ENCODE assay signal across 1 cellular context in genomic region chr14:94395306-94395899, GRCh38.
A peak's percentile ranks its signal among the peaks of the same experiment; 100 is the strongest.
TF ChIP-seq lines count a peak whose summit lies in the region.

No MANE protein-coding gene starts in this region.

TF ChIP-seq in HepG2, 621 proteins besides CTCF, POLR2A, EP300 and RAD21 (continued from another document):
- TF ChIP-seq, protein P1, sequence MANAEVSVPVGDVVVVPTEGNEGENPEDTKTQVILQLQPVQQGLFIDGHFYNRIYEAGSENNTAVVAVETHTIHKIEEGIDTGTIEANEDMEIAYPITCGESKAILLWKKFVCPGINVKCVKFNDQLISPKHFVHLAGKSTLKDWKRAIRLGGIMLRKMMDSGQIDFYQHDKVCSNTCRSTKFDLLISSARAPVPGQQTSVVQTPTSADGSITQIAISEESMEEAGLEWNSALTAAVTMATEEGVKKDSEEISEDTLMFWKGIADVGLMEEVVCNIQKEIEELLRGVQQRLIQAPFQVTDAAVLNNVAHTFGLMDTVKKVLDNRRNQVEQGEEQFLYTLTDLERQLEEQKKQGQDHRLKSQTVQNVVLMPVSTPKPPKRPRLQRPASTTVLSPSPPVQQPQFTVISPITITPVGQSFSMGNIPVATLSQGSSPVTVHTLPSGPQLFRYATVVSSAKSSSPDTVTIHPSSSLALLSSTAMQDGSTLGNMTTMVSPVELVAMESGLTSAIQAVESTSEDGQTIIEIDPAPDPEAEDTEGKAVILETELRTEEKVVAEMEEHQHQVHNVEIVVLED (CRISPR knock-in tag; IDR thresholded peaks at IDR 0.05; ENCODE audit: borderline replicate concordance) = 0 out of 2 replicates have a peak, but pooled peaks have one; percentile 2
- TF ChIP-seq, protein P2, sequence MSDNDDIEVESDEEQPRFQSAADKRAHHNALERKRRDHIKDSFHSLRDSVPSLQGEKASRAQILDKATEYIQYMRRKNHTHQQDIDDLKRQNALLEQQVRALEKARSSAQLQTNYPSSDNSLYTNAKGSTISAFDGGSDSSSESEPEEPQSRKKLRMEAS (IDR thresholded peaks at IDR 0.05) = no peak
- TF ChIP-seq KDM6A (CRISPR knock-in tag; IDR thresholded peaks at IDR 0.05; ENCODE audit: low read depth) (no peak), GABPA (IDR thresholded peaks at IDR 0.05; ENCODE audit: low read depth, low read length) (no peak), GABPA (CRISPR knock-in tag; IDR thresholded peaks at IDR 0.05; ENCODE audit: low read depth) (no peak), ZNF337 (CRISPR knock-in tag; IDR thresholded peaks at IDR 0.05; ENCODE audit: borderline replicate concordance, low read depth) (no peak), ZBTB8A (CRISPR knock-in tag; IDR thresholded peaks at IDR 0.05; ENCODE audit: borderline replicate concordance, low read depth) (no peak; the same call in 1 of the 2 replicates), SRY (CRISPR knock-in tag; IDR thresholded peaks at IDR 0.05) (no peak), MATR3 (CRISPR knock-in tag; IDR thresholded peaks at IDR 0.05) (no peak), ZNF160 (CRISPR knock-in tag; IDR thresholded peaks at IDR 0.05) (0 out of 2 replicates have a peak, but pooled peaks have one; percentile 6), NR2C2 (CRISPR knock-in tag; IDR thresholded peaks at IDR 0.05; ENCODE audit: borderline replicate concordance) (no peak), ZNF850 (CRISPR knock-in tag; conservative IDR thresholded peaks at IDR 0.05) (no peak), NKX3-1 (CRISPR knock-in tag; IDR thresholded peaks at IDR 0.05) (0 out of 2 replicates have a peak, but pooled peaks have one; percentile 55), RBM22 (optimal IDR thresholded peaks at IDR 0.05; ENCODE audit: low read length) (peak; percentile 39), ZNF652 (CRISPR knock-in tag; IDR thresholded peaks at IDR 0.05; ENCODE audit: borderline replicate concordance, low read depth) (peak; percentile 86; the same call in 1 of the 2 replicates), KDM5A (IDR thresholded peaks at IDR 0.05; ENCODE audit: borderline replicate concordance, low read length) (no peak; the same call in 1 of the 2 replicates), SMAD1 (CRISPR knock-in tag; IDR thresholded peaks at IDR 0.05; ENCODE audit: borderline replicate concordance, low read depth) (no peak), RARG (CRISPR knock-in tag; IDR thresholded peaks at IDR 0.05; ENCODE audit: low read depth) (no peak), TCF7 (IDR thresholded peaks at IDR 0.05; ENCODE audit: low read depth) (no peak), TOPORS (CRISPR knock-in tag; IDR thresholded peaks at IDR 0.05) (no peak), ZNF430 (CRISPR knock-in tag; IDR thresholded peaks at IDR 0.05) (no peak), SIX1 (CRISPR knock-in tag; IDR thresholded peaks at IDR 0.05; ENCODE audit: borderline replicate concordance) (no peak), RNF219 (CRISPR knock-in tag; IDR thresholded peaks at IDR 0.05) (no peak), SUZ12 (IDR thresholded peaks at IDR 0.05; ENCODE audit: low read depth, low read length) (no peak), ZNF749 (CRISPR knock-in tag; IDR thresholded peaks at IDR 0.05; ENCODE audit: borderline replicate concordance) (no peak), RXRB (CRISPR knock-in tag; IDR thresholded peaks at IDR 0.05; ENCODE audit: borderline replicate concordance) (no peak), HNF1B (CRISPR knock-in tag; IDR thresholded peaks at IDR 0.05) (no peak), ZNF616 (CRISPR knock-in tag; IDR thresholded peaks at IDR 0.05; ENCODE audit: low read depth) (no peak), ZSCAN21 (CRISPR knock-in tag; IDR thresholded peaks at IDR 0.05; ENCODE audit: borderline replicate concordance) (no peak), USF2 (IDR thresholded peaks at IDR 0.05; ENCODE audit: low read depth, low read length) (no peak), USF2 (CRISPR knock-in tag; IDR thresholded peaks at IDR 0.05; ENCODE audit: borderline replicate concordance) (no peak), HNRNPH1 (optimal IDR thresholded peaks at IDR 0.05; ENCODE audit: low read depth, low read length) (no peak), REXO4 (CRISPR knock-in tag; IDR thresholded peaks at IDR 0.05; ENCODE audit: borderline replicate concordance) (no peak), ZNF431 (CRISPR knock-in tag; IDR thresholded peaks at IDR 0.05; ENCODE audit: borderline replicate concordance, low read depth) (no peak), ZNF7 (CRISPR knock-in tag; IDR thresholded peaks at IDR 0.05) (no peak), RFXAP (CRISPR knock-in tag; IDR thresholded peaks at IDR 0.05; ENCODE audit: borderline replicate concordance) (no peak), IRF1 (CRISPR knock-in tag; IDR thresholded peaks at IDR 0.05; ENCODE audit: low read depth) (no peak), PRDM15 (CRISPR knock-in tag; IDR thresholded peaks at IDR 0.05) (no peak), PHB2 (IDR thresholded peaks at IDR 0.05; ENCODE audit: partially characterized antibody) (no peak), BHLHE40 (IDR thresholded peaks at IDR 0.05; ENCODE audit: low read length) (no peak), THYN1 (CRISPR knock-in tag; IDR thresholded peaks at IDR 0.05; ENCODE audit: borderline replicate concordance, low read depth) (no peak), BRD4 (CRISPR knock-in tag; IDR thresholded peaks at IDR 0.05) (no peak), MAF1 (CRISPR knock-in tag; IDR thresholded peaks at IDR 0.05; ENCODE audit: borderline replicate concordance) (no peak), AKAP8 (CRISPR knock-in tag; IDR thresholded peaks at IDR 0.05) (no peak), RORA (CRISPR knock-in tag; IDR thresholded peaks at IDR 0.05) (no peak), AHR (CRISPR knock-in tag; IDR thresholded peaks at IDR 0.05) (no peak), CHCHD3 (CRISPR knock-in tag; IDR thresholded peaks at IDR 0.05) (no peak), MIER3 (CRISPR knock-in tag; IDR thresholded peaks at IDR 0.05; ENCODE audit: borderline replicate concordance) (no peak), SP1 (IDR thresholded peaks at IDR 0.05) (no peak), SP1 (CRISPR knock-in tag; IDR thresholded peaks at IDR 0.05) (no peak)
- TF ChIP-seq, protein P3, sequence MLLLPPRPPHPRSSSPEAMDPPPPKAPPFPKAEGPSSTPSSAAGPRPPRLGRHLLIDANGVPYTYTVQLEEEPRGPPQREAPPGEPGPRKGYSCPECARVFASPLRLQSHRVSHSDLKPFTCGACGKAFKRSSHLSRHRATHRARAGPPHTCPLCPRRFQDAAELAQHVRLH (CRISPR knock-in tag; IDR thresholded peaks at IDR 0.05; ENCODE audit: borderline replicate concordance, low read depth) = no peak
- TF ChIP-seq, protein P4, sequence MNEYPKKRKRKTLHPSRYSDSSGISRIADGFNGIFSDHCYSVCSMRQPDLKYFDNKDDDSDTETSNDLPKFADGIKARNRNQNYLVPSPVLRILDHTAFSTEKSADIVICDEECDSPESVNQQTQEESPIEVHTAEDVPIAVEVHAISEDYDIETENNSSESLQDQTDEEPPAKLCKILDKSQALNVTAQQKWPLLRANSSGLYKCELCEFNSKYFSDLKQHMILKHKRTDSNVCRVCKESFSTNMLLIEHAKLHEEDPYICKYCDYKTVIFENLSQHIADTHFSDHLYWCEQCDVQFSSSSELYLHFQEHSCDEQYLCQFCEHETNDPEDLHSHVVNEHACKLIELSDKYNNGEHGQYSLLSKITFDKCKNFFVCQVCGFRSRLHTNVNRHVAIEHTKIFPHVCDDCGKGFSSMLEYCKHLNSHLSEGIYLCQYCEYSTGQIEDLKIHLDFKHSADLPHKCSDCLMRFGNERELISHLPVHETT (CRISPR knock-in tag; conservative IDR thresholded peaks at IDR 0.05) = no peak
